8 cellular contexts compared by ENCODE assay signal in genomic region chr9:129035838-129036237, GRCh38. TPM values are rescaled to one million over a fixed set of nuclear protein-coding genes. Genes with fewer than 3 reads are reported as not detected.
DNase-seq lines count a peak whose midpoint lies in the region; TF ChIP-seq lines count a peak whose summit lies in the region.
"Not testable (repeated sequence)": the region's sequence is repeated elsewhere in the genome, so short reads cannot be mapped to it uniquely, and the experiment has no call there.

No MANE protein-coding gene starts in this region.

- H3K9me3 Mint-ChIP-seq in CD14-positive monocyte; HFFc6; activated T-helper 1 cell treated with anti-CD3 and anti-CD28 coated beads, Interleukin-12 subunit alpha, Interleukin-12 subunit beta, Interleukin-2, Interleukin-4 antibody, amounts not matched to agents 30 ng/mL and 10 ng/mL and 1 ng/mL, durations not matched to agents 14 hours and 24 hours and 36 hours; nephron progenitor cell: not testable (repeated sequence)

- H3K4me3 Mint-ChIP-seq in CD14-positive monocyte (peak overlapping the region; percentile 81 to 96), HFFc6 (peak overlapping the region; percentile 96), nephron progenitor cell (peak overlapping the region; percentile 96)
- peak overlapping the region; percentile 97 for H3K4me3 Mint-ChIP-seq in activated T-helper 1 cell treated with anti-CD3 and anti-CD28 coated beads, Interleukin-12 subunit alpha, Interleukin-12 subunit beta, Interleukin-2, Interleukin-4 antibody, amounts not matched to agents 30 ng/mL and 10 ng/mL and 1 ng/mL, durations not matched to agents 14 hours and 24 hours and 36 hours

- H3K36me3 ChIP-seq in NT2/D1 (ENCODE audit: insufficient read depth, insufficient read length, low read length); duodenal mucosa (ENCODE audit: control insufficient read depth in 1 of 2, insufficient read depth in 2 of 2, low read length in 2 of 2); iPS-15b (ENCODE audit: control insufficient read depth, insufficient read depth, low read length); subcutaneous abdominal adipose tissue (ENCODE audit: control insufficient read depth in 5 of 5, insufficient read depth in 5 of 5, low read length in 5 of 5): not testable (repeated sequence)

- H3K9ac ChIP-seq in NT2/D1 (ENCODE audit: insufficient read length, low read depth): peak overlapping the region; percentile 37
- H3K9ac ChIP-seq in duodenal mucosa (ENCODE audit: low read depth in 1 of 2, low read length in 2 of 2): peak overlapping the region; percentile 75 to 80
- not testable (repeated sequence) for H3K9ac ChIP-seq in iPS-15b (ENCODE audit: low read depth, low read length)
- H3K9ac ChIP-seq in subcutaneous abdominal adipose tissue (ENCODE audit: low read length in 5 of 5): peak overlapping the region in 4 of 5 donors; percentile 58 to 90 (median 80)

- H3K27me3 Mint-ChIP-seq in CD14-positive monocyte (ENCODE audit: low read depth in 3 of 3); HFFc6 (ENCODE audit: insufficient read depth); activated T-helper 1 cell treated with anti-CD3 and anti-CD28 coated beads, Interleukin-12 subunit alpha, Interleukin-12 subunit beta, Interleukin-2, Interleukin-4 antibody, amounts not matched to agents 30 ng/mL and 10 ng/mL and 1 ng/mL, durations not matched to agents 14 hours and 24 hours and 36 hours (ENCODE audit: insufficient read depth): not testable (repeated sequence)
- H3K27me3 Mint-ChIP-seq in nephron progenitor cell (ENCODE audit: low read depth, poor library complexity): peaks cover 14% of the 10 kb centered on the region

- peak overlapping the region; percentile 1 for H3K4me3 ChIP-seq in NT2/D1 (ENCODE audit: insufficient read length, low read depth)
- H3K4me3 ChIP-seq in duodenal mucosa (ENCODE audit: low read depth in 1 of 2, low read length in 2 of 2): peak overlapping the region; percentile 73 to 91
- peak overlapping the region; percentile 43 for H3K4me3 ChIP-seq in iPS-15b (ENCODE audit: low read depth, low read length)
- H3K4me3 ChIP-seq in subcutaneous abdominal adipose tissue (ENCODE audit: low read depth in 1 of 5, low read length in 5 of 5): peak overlapping the region; percentile 82 to 99 (median 89)

- not testable (repeated sequence) for TF ChIP-seq CTCF in CD14-positive monocyte (IDR thresholded peaks at IDR 0.05); HFFc6 (IDR thresholded peaks at IDR 0.05); nephron progenitor cell (IDR thresholded peaks at IDR 0.05)

- H3K4me1 ChIP-seq in NT2/D1 (ENCODE audit: insufficient read depth, insufficient read length): peaks cover 13% of the 10 kb centered on the region
- H3K4me1 ChIP-seq in duodenal mucosa (ENCODE audit: control insufficient read depth in 1 of 2, insufficient read depth in 2 of 2, low read length in 2 of 2): peaks cover 23 to 27% of the 10 kb centered on the region in 2 donors
- not testable (repeated sequence) for H3K4me1 ChIP-seq in iPS-15b (ENCODE audit: control insufficient read depth, insufficient read depth, low read length)
- peaks cover 7 to 31% (median 25%) of the 10 kb centered on the region in 5 donors for H3K4me1 ChIP-seq in subcutaneous abdominal adipose tissue (ENCODE audit: control insufficient read depth in 5 of 5, insufficient read depth in 5 of 5, low read length in 5 of 5)

- H3K9me3 ChIP-seq in NT2/D1 (ENCODE audit: insufficient read depth, low read length); duodenal mucosa (ENCODE audit: control insufficient read depth in 1 of 2, low read length in 2 of 2); iPS-15b (ENCODE audit: control insufficient read depth, insufficient read depth, low read length); subcutaneous abdominal adipose tissue (ENCODE audit: control insufficient read depth in 5 of 5, low read length in 5 of 5): not testable (repeated sequence)

- H3K4me1 Mint-ChIP-seq in CD14-positive monocyte: peaks cover 24% of the 10 kb centered on the region
- peaks cover 24% of the 10 kb centered on the region for H3K4me1 Mint-ChIP-seq in HFFc6 (ENCODE audit: low read depth)
- peaks cover 20% of the 10 kb centered on the region for H3K4me1 Mint-ChIP-seq in activated T-helper 1 cell treated with anti-CD3 and anti-CD28 coated beads, Interleukin-12 subunit alpha, Interleukin-12 subunit beta, Interleukin-2, Interleukin-4 antibody, amounts not matched to agents 30 ng/mL and 10 ng/mL and 1 ng/mL, durations not matched to agents 14 hours and 24 hours and 36 hours (ENCODE audit: low read depth)
- H3K4me1 Mint-ChIP-seq in nephron progenitor cell: peaks cover 27% of the 10 kb centered on the region

- not testable (repeated sequence) for H3K27me3 ChIP-seq in NT2/D1 (ENCODE audit: insufficient read depth, insufficient read length); duodenal mucosa (ENCODE audit: control insufficient read depth in 1 of 2, insufficient read depth in 2 of 2, low read length in 2 of 2); iPS-15b (ENCODE audit: control insufficient read depth, insufficient read depth, low read length); subcutaneous abdominal adipose tissue (ENCODE audit: control insufficient read depth in 5 of 5, insufficient read depth in 4 of 5, low read length in 5 of 5)

- not testable (repeated sequence) for DNase-seq in CD14-positive monocyte (ENCODE audit: low spot score); HFFc6; NT2/D1 (ENCODE audit: low read depth, low spot score); activated T-helper 1 cell treated with anti-CD3 and anti-CD28 coated beads, Interleukin-12 subunit alpha, Interleukin-12 subunit beta, Interleukin-2, Interleukin-4 antibody, amounts not matched to agents 30 ng/mL and 10 ng/mL and 1 ng/mL, durations not matched to agents 14 hours and 24 hours and 36 hours (ENCODE audit: low spot score); nephron progenitor cell

- peaks cover 7 to 12% of the 10 kb centered on the region in 2 donors for H3K36me3 Mint-ChIP-seq in CD14-positive monocyte
- H3K36me3 Mint-ChIP-seq in HFFc6 (ENCODE audit: low read depth); activated T-helper 1 cell treated with anti-CD3 and anti-CD28 coated beads, Interleukin-12 subunit alpha, Interleukin-12 subunit beta, Interleukin-2, Interleukin-4 antibody, amounts not matched to agents 30 ng/mL and 10 ng/mL and 1 ng/mL, durations not matched to agents 14 hours and 24 hours and 36 hours (ENCODE audit: low read depth); nephron progenitor cell (ENCODE audit: low read depth): not testable (repeated sequence)

- intact Hi-C loops in CD14-positive monocyte (cut with micrococcal nuclease): loop anchor here (1.0 to 5.0 kb wide), 3 partner anchors 8 to 45 kb away; partner anchors contain the start of genes DOLPP1 (in 1 of the 2) and SH3GLB2 (in 1 of the 2)
- intact Hi-C loops in activated T-helper 1 cell treated with anti-CD3 and anti-CD28 coated beads, Interleukin-12 subunit alpha, Interleukin-12 subunit beta, Interleukin-2, Interleukin-4 antibody, amounts not matched to agents 30 ng/mL and 10 ng/mL and 1 ng/mL, durations not matched to agents 14 hours and 24 hours and 36 hours (cut with micrococcal nuclease): loop anchor here (1.0 to 10.0 kb wide), 10 partner anchors 8 to 1811 kb away; partner anchors contain the start of genes BBLN, CRAT, DOLK and ENDOG

- H3K27ac Mint-ChIP-seq in CD14-positive monocyte (peak overlapping the region in 6 of 7 donors; percentile 14 to 91 (median 84)), HFFc6 (peak overlapping the region; percentile 76), nephron progenitor cell (peak overlapping the region; percentile 70)
- H3K27ac Mint-ChIP-seq in activated T-helper 1 cell treated with anti-CD3 and anti-CD28 coated beads, Interleukin-12 subunit alpha, Interleukin-12 subunit beta, Interleukin-2, Interleukin-4 antibody, amounts not matched to agents 30 ng/mL and 10 ng/mL and 1 ng/mL, durations not matched to agents 14 hours and 24 hours and 36 hours: peak overlapping the region; percentile 54

- H3K27ac ChIP-seq in duodenal mucosa (ENCODE audit: low read depth, low read length) (peak overlapping the region; percentile 69), subcutaneous abdominal adipose tissue (ENCODE audit: low read depth, low read length) (peak overlapping the region; percentile 50)

RNA-seq across cellular contexts. Expression of gene MIGA2, which starts 0.6 kb away (rescaled TPM):
- 1 to 10 TPM; 1.9 to 5.9 TPM for polyA plus RNA-seq in CD14-positive monocyte
- 10 to 100 TPM; 20.2 to 30.2 (median 22.2) TPM for total RNA-seq in HFFc6 (2021; fragmentation: NEBNext Ultra II Directional; extraction: Animal tissue kit (Norgen Biotek cat#: 25700))
- total RNA-seq in activated T-helper 1 cell treated with anti-CD3 and anti-CD28 coated beads, Interleukin-12 subunit alpha, Interleukin-12 subunit beta, Interleukin-2, Interleukin-4 antibody, amounts not matched to agents 30 ng/mL and 10 ng/mL and 1 ng/mL, durations not matched to agents 14 hours and 24 hours and 36 hours: 43.4 and 43.8 TPM in 2 replicates

RNA-seq across cellular contexts. Expression of gene SH3GLB2, which starts 7.7 kb away (rescaled TPM):
- 10 to 100 TPM in 1 of 2 donors, 1 to 10 TPM in 1; 8.0 to 25.9 TPM for polyA plus RNA-seq in CD14-positive monocyte
- total RNA-seq in HFFc6 (2021; fragmentation: NEBNext Ultra II Directional; extraction: Animal tissue kit (Norgen Biotek cat#: 25700)): 10 to 100 TPM; 38.1 to 56.1 (median 42.7) TPM
- 71.1 and 74.8 TPM in 2 replicates for total RNA-seq in activated T-helper 1 cell treated with anti-CD3 and anti-CD28 coated beads, Interleukin-12 subunit alpha, Interleukin-12 subunit beta, Interleukin-2, Interleukin-4 antibody, amounts not matched to agents 30 ng/mL and 10 ng/mL and 1 ng/mL, durations not matched to agents 14 hours and 24 hours and 36 hours

RNA-seq across cellular contexts. Expression of gene DOLPP1, which starts 45.1 kb away (rescaled TPM):
- 1 to 10 TPM; 5.4 to 5.9 TPM for polyA plus RNA-seq in CD14-positive monocyte
- total RNA-seq in HFFc6 (2021; fragmentation: NEBNext Ultra II Directional; extraction: Animal tissue kit (Norgen Biotek cat#: 25700)): 10 to 100 TPM; 13.9 to 20.8 (median 15.6) TPM
- total RNA-seq in activated T-helper 1 cell treated with anti-CD3 and anti-CD28 coated beads, Interleukin-12 subunit alpha, Interleukin-12 subunit beta, Interleukin-2, Interleukin-4 antibody, amounts not matched to agents 30 ng/mL and 10 ng/mL and 1 ng/mL, durations not matched to agents 14 hours and 24 hours and 36 hours: 28.4 and 30.2 TPM in 2 replicates

Comparison
In these comparisons a context has a peak if more than half of its experiments do, and no peak if none do; other contexts are left out.
1. H3K4me3 ChIP-seq: peak in every context shown above with its lines; median percentile 89 in subcutaneous abdominal adipose tissue; 82 in duodenal mucosa; 43 in iPS-15b; 1 in NT2/D1.